Comparison of ENCODE assay signal across 8 cellular contexts in the genomic region with DNA sequence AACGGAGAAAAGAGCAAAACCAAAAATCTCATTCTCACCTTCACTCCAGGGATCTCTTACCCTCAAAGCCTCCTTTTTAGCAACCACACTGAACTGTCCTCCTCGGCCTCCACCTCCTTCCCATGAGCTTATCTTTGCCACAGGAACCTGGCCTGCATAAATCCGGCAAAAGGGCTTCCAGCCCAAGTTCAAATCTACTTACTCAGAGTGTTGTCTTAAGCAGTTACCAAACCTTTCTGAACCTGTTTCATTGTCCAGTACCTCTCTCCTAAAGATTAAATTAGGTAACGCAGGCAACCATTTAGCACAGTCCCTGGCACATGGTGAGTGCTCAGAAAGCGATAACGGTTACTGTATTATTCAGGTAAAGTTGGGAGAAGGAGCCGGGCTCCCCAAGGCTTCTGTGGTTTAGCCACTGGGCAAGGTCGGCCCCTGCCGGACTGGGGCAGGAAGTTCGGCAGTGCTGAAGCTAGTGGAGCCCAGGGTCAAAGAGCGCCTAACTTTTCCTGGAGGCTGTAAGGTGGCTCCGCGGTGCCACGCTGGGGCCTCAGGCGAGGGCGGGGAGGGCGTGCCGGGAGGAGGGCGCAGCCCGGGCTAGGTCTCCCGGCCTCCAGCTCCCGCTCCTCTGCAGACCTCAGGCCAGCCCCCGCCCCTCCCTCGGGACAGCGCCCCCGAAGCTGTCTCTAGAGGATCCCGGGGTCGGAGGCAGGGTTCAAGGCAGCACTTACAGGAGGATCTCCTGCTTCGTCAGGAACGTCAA. TPM values are rescaled to one million over a fixed set of nuclear protein-coding genes. Genes with fewer than 3 reads are reported as not detected.
DNase-seq lines count a peak whose midpoint lies in the region; ATAC-seq and TF ChIP-seq lines count a peak whose summit lies in the region.

No MANE protein-coding gene starts in this region.

- DNase-seq in SIG-M5 treated with dmso at 0.1 percent for 504 hours (lab: John Stamatoyannopoulos, UW; ENCODE audit: unreplicated experiment): peak; percentile 56
- DNase-seq in SIG-M5 (lab: John Stamatoyannopoulos, UW): no peak
- DNase-seq in NCI-H526 treated with DMSO at 0.1 percent for 48 hours (lab: John Stamatoyannopoulos, UW): peak; percentile 15
- DNase-seq in activated T-cell treated with anti-CD3 and anti-CD28 coated beads for 4 hours: peak; percentile 41
- DNase-seq in fibroblast of gingiva (ENCODE audit: low read depth): peak; percentile 41

- peak overlapping the region; percentile 85 to 87 (median 86) for H3K4me3 Mint-ChIP-seq in nephron

- H3K9me3 Mint-ChIP-seq in nephron: no peaks in the 10 kb centered on the region

- TF ChIP-seq CTCF in nephron (IDR thresholded peaks at IDR 0.05; ENCODE audit: unreplicated experiment in 3 of 3): peak; percentile 29 to 50 (median 42)

- H3K4me1 Mint-ChIP-seq in nephron: peaks cover 13% of the 10 kb centered on the region

- peaks cover 14% of the 10 kb centered on the region for H3K36me3 Mint-ChIP-seq in nephron (ENCODE audit: low read depth)

- H3K27ac ChIP-seq in temporal lobe (ENCODE audit: low read depth, low read length): peak overlapping the region; percentile 78

- peak; percentile 31 for ATAC-seq in HG02870 (IDR thresholded peaks at IDR 0.05; ENCODE audit: unreplicated experiment)

- peak overlapping the region in 2 of 3 experiments; percentile 37 to 68 for H3K27ac Mint-ChIP-seq in nephron

- H3K27me3 Mint-ChIP-seq in nephron (ENCODE audit: low read depth): no peaks in the 10 kb centered on the region

RNA-seq across cellular contexts. Expression of a gene that starts 0.6 kb away (rescaled TPM):
- total RNA-seq in temporal lobe: 3.4 TPM

RNA-seq across cellular contexts. Expression of a gene that starts 0.9 kb away (rescaled TPM):
- total RNA-seq in temporal lobe: 4.4 TPM

RNA-seq across cellular contexts. Expression of a gene that starts 16.2 kb away (rescaled TPM):
- under 0.01 TPM for total RNA-seq in temporal lobe

RNA-seq across cellular contexts. Expression of a gene that starts 32.0 kb away (rescaled TPM):
- total RNA-seq in temporal lobe: 35.4 TPM

RNA-seq across cellular contexts. Expression of a gene that starts 32.4 kb away (rescaled TPM):
- 194 TPM for total RNA-seq in temporal lobe
